ENCODE assay signal across 3 cellular contexts in genomic region chr9:83113445-83113844, GRCh38. TPM values are rescaled to one million over a fixed set of nuclear protein-coding genes. Genes with fewer than 3 reads are reported as not detected.
"Had no signal": no experiment of that assay in that cellular context is flagged by ENCODE, and none has a peak within 500 bp of the region (broad histone marks: within the 10 kb centered on the region; RNA-seq: fewer than 3 reads in every experiment).

No MANE protein-coding gene starts in this region.

RNA-seq across cellular contexts. Expression of gene RASEF, which starts 50.5 kb away (rescaled TPM):
- total RNA-seq: myocyte; naive thymus-derived CD8-positive, alpha-beta T cell had no signal
- polyA plus RNA-seq: immature natural killer cell; naive thymus-derived CD8-positive, alpha-beta T cell had no signal
